ENCODE assay signal across 1 cellular context in the genomic region with DNA sequence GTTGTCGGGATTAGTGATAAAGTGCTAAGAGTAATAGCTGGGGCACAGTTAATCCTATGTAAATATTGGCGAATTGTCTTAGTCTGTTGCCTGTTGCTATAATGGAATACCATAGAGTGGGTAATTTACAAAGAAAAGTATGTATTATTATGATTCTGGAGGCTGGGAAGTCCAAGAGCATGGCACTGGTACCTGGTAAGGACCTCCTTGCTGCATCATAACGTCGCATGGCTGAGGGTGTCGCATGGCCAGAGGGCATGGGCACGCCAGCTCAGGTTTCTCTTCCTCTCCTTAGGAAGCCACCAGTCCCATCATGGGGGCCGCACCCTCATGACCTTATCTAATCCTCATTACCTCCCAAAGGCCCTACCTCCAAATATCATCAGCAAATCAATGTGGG.
TF ChIP-seq lines count a peak whose summit lies in the region.

No MANE protein-coding gene starts in this region.

TF ChIP-seq in HepG2, 621 proteins besides CTCF, POLR2A, EP300 and RAD21:
- TF ChIP-seq, protein P1, sequence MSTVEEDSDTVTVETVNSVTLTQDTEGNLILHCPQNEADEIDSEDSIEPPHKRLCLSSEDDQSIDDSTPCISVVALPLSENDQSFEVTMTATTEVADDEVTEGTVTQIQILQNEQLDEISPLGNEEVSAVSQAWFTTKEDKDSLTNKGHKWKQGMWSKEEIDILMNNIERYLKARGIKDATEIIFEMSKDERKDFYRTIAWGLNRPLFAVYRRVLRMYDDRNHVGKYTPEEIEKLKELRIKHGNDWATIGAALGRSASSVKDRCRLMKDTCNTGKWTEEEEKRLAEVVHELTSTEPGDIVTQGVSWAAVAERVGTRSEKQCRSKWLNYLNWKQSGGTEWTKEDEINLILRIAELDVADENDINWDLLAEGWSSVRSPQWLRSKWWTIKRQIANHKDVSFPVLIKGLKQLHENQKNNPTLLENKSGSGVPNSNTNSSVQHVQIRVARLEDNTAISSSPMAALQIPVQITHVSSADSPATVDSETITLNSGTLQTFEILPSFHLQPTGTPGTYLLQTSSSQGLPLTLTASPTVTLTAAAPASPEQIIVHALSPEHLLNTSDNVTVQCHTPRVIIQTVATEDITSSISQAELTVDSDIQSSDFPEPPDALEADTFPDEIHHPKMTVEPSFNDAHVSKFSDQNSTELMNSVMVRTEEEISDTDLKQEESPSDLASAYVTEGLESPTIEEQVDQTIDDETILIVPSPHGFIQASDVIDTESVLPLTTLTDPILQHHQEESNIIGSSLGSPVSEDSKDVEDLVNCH (CRISPR knock-in tag; IDR thresholded peaks at IDR 0.05) = no peak
- TF ChIP-seq ZNF564 (CRISPR knock-in tag; IDR thresholded peaks at IDR 0.05) = peak; percentile 100
